ENCODE assay signal across 1 cellular context in the genomic region with DNA sequence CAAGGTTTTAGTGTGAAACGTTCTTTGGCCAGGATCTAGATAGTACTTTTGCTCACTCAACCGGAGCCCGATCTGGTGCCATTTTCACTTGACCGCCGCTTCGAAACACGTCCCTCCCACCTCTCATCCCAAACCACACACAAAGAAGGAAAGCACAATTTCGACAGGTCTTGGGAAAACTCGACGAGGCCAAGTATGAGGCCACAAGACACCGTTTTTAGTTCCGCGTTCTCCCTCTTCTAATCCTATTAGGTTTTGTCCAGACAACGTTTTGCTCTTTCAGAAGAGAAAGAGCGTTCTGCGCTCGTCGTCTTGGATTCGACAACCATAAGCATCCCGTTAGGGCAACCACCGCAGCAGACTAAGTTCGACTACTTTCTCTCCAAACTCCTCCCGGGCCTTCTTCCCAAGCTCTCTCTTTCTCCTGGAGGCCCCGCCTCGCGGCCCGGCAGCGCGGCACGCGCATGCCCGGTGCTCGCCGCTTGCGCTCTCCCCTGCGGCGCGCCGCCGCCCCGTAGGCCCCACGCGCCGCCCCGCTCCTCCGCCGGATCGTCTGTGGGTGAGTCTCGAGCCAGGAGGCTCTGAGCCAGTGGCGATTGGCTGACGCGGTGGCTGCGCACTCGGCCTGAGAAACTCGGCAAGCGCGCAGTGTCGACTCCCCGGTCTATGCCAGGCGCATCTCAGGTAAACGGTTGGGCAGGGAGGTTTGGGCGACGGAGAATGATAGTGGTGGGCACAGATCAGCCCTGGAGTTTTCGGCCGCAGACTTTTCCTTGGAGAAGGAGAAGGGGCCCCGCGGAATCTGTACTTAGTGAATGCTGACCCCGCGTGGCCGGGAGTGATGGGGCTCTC.
TF ChIP-seq lines count a peak whose summit lies in the region.

MIPOL1 (plus strand) TSS at position 517 of the 852 bp plus-strand sequence. CDS start 49,952 bp downstream, outside the sequence.

TF ChIP-seq in HepG2, 621 proteins besides CTCF, POLR2A, EP300 and RAD21 (continued from another document and continues in another):
- TF ChIP-seq TOE1 (CRISPR knock-in tag; IDR thresholded peaks at IDR 0.05): no peak; the same call in 1 of the 2 replicates
- TF ChIP-seq ZNF484 (CRISPR knock-in tag; IDR thresholded peaks at IDR 0.05; ENCODE audit: borderline replicate concordance, low read depth): 0 out of 2 replicates have a peak, but pooled peaks have one; percentile 46
- TF ChIP-seq FOXK1 (CRISPR knock-in tag; IDR thresholded peaks at IDR 0.05; ENCODE audit: borderline replicate concordance, low read depth): peak; percentile 76; the same call in 1 of the 2 replicates
- no peak; the same call in 1 of the 2 replicates for TF ChIP-seq ARNTL (CRISPR knock-in tag; IDR thresholded peaks at IDR 0.05)
- peak; percentile 54 for TF ChIP-seq AKAP8 (CRISPR knock-in tag; IDR thresholded peaks at IDR 0.05)
- TF ChIP-seq JUND (CRISPR knock-in tag; IDR thresholded peaks at IDR 0.05): peak; percentile 83
- peak; percentile 41 for TF ChIP-seq ZNF333 (CRISPR knock-in tag; IDR thresholded peaks at IDR 0.05; ENCODE audit: borderline replicate concordance)
- peak; percentile 93 for TF ChIP-seq HDAC1 (CRISPR knock-in tag; IDR thresholded peaks at IDR 0.05)
- TF ChIP-seq RCOR2 (CRISPR knock-in tag; IDR thresholded peaks at IDR 0.05): peak; percentile 57; the same call in 1 of the 2 replicates
- TF ChIP-seq CHCHD3 (CRISPR knock-in tag; IDR thresholded peaks at IDR 0.05): peak; percentile 91
- TF ChIP-seq, protein P1, sequence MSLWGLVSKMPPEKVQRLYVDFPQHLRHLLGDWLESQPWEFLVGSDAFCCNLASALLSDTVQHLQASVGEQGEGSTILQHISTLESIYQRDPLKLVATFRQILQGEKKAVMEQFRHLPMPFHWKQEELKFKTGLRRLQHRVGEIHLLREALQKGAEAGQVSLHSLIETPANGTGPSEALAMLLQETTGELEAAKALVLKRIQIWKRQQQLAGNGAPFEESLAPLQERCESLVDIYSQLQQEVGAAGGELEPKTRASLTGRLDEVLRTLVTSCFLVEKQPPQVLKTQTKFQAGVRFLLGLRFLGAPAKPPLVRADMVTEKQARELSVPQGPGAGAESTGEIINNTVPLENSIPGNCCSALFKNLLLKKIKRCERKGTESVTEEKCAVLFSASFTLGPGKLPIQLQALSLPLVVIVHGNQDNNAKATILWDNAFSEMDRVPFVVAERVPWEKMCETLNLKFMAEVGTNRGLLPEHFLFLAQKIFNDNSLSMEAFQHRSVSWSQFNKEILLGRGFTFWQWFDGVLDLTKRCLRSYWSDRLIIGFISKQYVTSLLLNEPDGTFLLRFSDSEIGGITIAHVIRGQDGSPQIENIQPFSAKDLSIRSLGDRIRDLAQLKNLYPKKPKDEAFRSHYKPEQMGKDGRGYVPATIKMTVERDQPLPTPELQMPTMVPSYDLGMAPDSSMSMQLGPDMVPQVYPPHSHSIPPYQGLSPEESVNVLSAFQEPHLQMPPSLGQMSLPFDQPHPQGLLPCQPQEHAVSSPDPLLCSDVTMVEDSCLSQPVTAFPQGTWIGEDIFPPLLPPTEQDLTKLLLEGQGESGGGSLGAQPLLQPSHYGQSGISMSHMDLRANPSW (CRISPR knock-in tag; IDR thresholded peaks at IDR 0.05; ENCODE audit: borderline replicate concordance): no peak
- peak; percentile 3; the same call in 1 of the 2 replicates for TF ChIP-seq ZFP36L1 (CRISPR knock-in tag; IDR thresholded peaks at IDR 0.05)
- TF ChIP-seq, protein P2, sequence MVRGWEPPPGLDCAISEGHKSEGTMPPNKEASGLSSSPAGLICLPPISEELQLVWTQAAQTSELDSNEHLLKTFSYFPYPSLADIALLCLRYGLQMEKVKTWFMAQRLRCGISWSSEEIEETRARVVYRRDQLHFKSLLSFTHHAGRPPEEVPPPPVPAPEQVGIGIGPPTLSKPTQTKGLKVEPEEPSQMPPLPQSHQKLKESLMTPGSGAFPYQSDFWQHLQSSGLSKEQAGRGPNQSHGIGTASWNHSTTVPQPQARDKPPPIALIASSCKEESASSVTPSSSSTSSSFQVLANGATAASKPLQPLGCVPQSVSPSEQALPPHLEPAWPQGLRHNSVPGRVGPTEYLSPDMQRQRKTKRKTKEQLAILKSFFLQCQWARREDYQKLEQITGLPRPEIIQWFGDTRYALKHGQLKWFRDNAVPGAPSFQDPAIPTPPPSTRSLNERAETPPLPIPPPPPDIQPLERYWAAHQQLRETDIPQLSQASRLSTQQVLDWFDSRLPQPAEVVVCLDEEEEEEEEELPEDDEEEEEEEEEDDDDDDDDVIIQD (CRISPR knock-in tag; IDR thresholded peaks at IDR 0.05; ENCODE audit: low read depth): peak; percentile 91; the same call in 1 of the 2 replicates
- no peak for TF ChIP-seq MAFF (IDR thresholded peaks at IDR 0.05; ENCODE audit: low read depth, low read length)
- peak; percentile 18; the same call in 1 of the 2 replicates for TF ChIP-seq HNF4A (CRISPR knock-in tag; IDR thresholded peaks at IDR 0.05)
- TF ChIP-seq, protein P3, sequence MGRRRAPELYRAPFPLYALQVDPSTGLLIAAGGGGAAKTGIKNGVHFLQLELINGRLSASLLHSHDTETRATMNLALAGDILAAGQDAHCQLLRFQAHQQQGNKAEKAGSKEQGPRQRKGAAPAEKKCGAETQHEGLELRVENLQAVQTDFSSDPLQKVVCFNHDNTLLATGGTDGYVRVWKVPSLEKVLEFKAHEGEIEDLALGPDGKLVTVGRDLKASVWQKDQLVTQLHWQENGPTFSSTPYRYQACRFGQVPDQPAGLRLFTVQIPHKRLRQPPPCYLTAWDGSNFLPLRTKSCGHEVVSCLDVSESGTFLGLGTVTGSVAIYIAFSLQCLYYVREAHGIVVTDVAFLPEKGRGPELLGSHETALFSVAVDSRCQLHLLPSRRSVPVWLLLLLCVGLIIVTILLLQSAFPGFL (CRISPR knock-in tag; IDR thresholded peaks at IDR 0.05): peak; percentile 28; the same call in 1 of the 2 replicates
- peak; percentile 86 for TF ChIP-seq ZBTB10 (CRISPR knock-in tag; IDR thresholded peaks at IDR 0.05; ENCODE audit: borderline replicate concordance)
- no peak for TF ChIP-seq MAFG (CRISPR knock-in tag; IDR thresholded peaks at IDR 0.05)
- no peak for TF ChIP-seq HNRNPK (IDR thresholded peaks at IDR 0.05; ENCODE audit: low read depth, low read length, poor library complexity, severe bottlenecking)
- 0 out of 2 replicates have a peak, but pooled peaks have one; percentile 48 for TF ChIP-seq ZNF296 (CRISPR knock-in tag; conservative IDR thresholded peaks at IDR 0.05)
- no peak for TF ChIP-seq SETDB1 (CRISPR knock-in tag; IDR thresholded peaks at IDR 0.05; ENCODE audit: borderline replicate concordance)
- peak; percentile 99 for TF ChIP-seq NFKB2 (CRISPR knock-in tag; IDR thresholded peaks at IDR 0.05; ENCODE audit: borderline replicate concordance)
- TF ChIP-seq, protein P4, sequence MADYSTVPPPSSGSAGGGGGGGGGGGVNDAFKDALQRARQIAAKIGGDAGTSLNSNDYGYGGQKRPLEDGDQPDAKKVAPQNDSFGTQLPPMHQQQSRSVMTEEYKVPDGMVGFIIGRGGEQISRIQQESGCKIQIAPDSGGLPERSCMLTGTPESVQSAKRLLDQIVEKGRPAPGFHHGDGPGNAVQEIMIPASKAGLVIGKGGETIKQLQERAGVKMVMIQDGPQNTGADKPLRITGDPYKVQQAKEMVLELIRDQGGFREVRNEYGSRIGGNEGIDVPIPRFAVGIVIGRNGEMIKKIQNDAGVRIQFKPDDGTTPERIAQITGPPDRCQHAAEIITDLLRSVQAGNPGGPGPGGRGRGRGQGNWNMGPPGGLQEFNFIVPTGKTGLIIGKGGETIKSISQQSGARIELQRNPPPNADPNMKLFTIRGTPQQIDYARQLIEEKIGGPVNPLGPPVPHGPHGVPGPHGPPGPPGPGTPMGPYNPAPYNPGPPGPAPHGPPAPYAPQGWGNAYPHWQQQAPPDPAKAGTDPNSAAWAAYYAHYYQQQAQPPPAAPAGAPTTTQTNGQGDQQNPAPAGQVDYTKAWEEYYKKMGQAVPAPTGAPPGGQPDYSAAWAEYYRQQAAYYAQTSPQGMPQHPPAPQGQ (CRISPR knock-in tag; IDR thresholded peaks at IDR 0.05; ENCODE audit: borderline replicate concordance): peak; percentile 45; the same call in 1 of the 2 replicates
- TF ChIP-seq TCF12 (IDR thresholded peaks at IDR 0.05): no peak
- no peak for TF ChIP-seq TCF12 (CRISPR knock-in tag; IDR thresholded peaks at IDR 0.05)
- no peak for TF ChIP-seq MBNL3 (CRISPR knock-in tag; conservative IDR thresholded peaks at IDR 0.05)
- TF ChIP-seq ZNF24 (IDR thresholded peaks at IDR 0.05): peak; percentile 66; the same call in 1 of the 2 replicates
- peak; percentile 64 for TF ChIP-seq TFE3 (CRISPR knock-in tag; IDR thresholded peaks at IDR 0.05)
- TF ChIP-seq ZNF414 (CRISPR knock-in tag; IDR thresholded peaks at IDR 0.05): peak; percentile 78; the same call in 1 of the 2 replicates
- peak; percentile 78; the same call in 1 of the 2 replicates for TF ChIP-seq ZSCAN29 (CRISPR knock-in tag; conservative IDR thresholded peaks at IDR 0.05)
- TF ChIP-seq ZNF639 (CRISPR knock-in tag; conservative IDR thresholded peaks at IDR 0.05): no peak; the same call in 1 of the 2 replicates
- TF ChIP-seq NAIF1 (CRISPR knock-in tag; IDR thresholded peaks at IDR 0.05; ENCODE audit: borderline replicate concordance): peak; percentile 80; the same call in 1 of the 2 replicates
- peak; percentile 56; the same call in 1 of the 2 replicates for TF ChIP-seq ZNF256 (CRISPR knock-in tag; conservative IDR thresholded peaks at IDR 0.05)
- peak; percentile 94 for TF ChIP-seq ZNF724P (CRISPR knock-in tag; IDR thresholded peaks at IDR 0.05; ENCODE audit: borderline replicate concordance)
- peak; percentile 96 for TF ChIP-seq KDM4B (CRISPR knock-in tag; IDR thresholded peaks at IDR 0.05)
- TF ChIP-seq, protein P5, sequence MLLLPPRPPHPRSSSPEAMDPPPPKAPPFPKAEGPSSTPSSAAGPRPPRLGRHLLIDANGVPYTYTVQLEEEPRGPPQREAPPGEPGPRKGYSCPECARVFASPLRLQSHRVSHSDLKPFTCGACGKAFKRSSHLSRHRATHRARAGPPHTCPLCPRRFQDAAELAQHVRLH (CRISPR knock-in tag; IDR thresholded peaks at IDR 0.05; ENCODE audit: borderline replicate concordance, low read depth): peak; percentile 84; the same call in 1 of the 2 replicates
- TF ChIP-seq ZNF251 (CRISPR knock-in tag; IDR thresholded peaks at IDR 0.05): no peak; the same call in 1 of the 2 replicates
- peak; percentile 96 for TF ChIP-seq ZNF557 (CRISPR knock-in tag; IDR thresholded peaks at IDR 0.05)
- peak; percentile 21; the same call in 1 of the 2 replicates for TF ChIP-seq CHD2 (IDR thresholded peaks at IDR 0.05; ENCODE audit: low read depth, low read length)
- TF ChIP-seq ZNF672 (CRISPR knock-in tag; IDR thresholded peaks at IDR 0.05): no peak
- peak; percentile 96 for TF ChIP-seq XRCC5 (optimal IDR thresholded peaks at IDR 0.05; ENCODE audit: low read length)
- TF ChIP-seq PHF5A (CRISPR knock-in tag; IDR thresholded peaks at IDR 0.05; ENCODE audit: low read depth, unreplicated experiment): no peak
- TF ChIP-seq NR1H2 (CRISPR knock-in tag; IDR thresholded peaks at IDR 0.05; ENCODE audit: borderline replicate concordance, low read depth): peak; percentile 96; the same call in 1 of the 2 replicates
- peak; percentile 15; the same call in 1 of the 2 replicates for TF ChIP-seq RBAK (CRISPR knock-in tag; IDR thresholded peaks at IDR 0.05)
- peak; percentile 75; the same call in 1 of the 2 replicates for TF ChIP-seq ZNF839 (CRISPR knock-in tag; IDR thresholded peaks at IDR 0.05; ENCODE audit: borderline replicate concordance)
- TF ChIP-seq EEA1 (CRISPR knock-in tag; IDR thresholded peaks at IDR 0.05; ENCODE audit: borderline replicate concordance): peak; percentile 89; the same call in 1 of the 2 replicates
